In the genomic region with DNA sequence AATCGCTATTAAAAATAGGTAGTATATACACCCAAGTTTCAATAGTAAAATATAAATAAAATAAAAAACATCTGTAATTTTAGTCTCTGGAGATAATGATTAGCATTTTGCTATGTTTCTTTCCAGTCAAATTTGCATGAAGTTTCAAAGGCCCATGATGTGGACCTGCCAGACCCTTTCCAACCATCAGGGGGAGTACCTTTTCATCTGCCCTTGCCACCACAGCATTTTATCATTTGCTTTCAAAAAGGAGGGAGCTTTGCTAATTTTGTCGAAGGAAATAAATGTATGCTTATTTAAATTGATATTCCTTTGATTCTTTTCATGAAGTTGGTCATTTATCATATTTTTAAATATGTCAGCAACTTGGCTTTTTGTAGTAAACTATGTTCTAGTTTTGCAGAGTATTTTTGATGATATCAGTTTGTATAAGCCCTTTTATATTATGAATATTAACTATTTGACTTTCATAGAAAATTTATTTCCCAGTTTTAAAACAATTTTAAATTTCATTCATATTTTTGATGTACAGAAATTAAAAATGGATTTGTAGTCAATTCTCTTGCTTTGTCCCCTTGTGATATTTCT, we compare ENCODE assay signal across 8 cellular contexts.
DNase-seq lines count a peak whose midpoint lies in the region; ATAC-seq, FAIRE-seq and TF ChIP-seq lines count a peak whose summit lies in the region.

No MANE protein-coding gene starts in this region.

- POLR2A ChIA-PET in Panc1 (lab: Charles Lee), result no interaction called here

- DNase-seq in NCI-H2171 treated with DMSO at 0.1 percent for 48 hours (lab: John Stamatoyannopoulos, UW) (peak; percentile 16), NCI-H2171 (lab: John Stamatoyannopoulos, UW) (no peak), H54 (ENCODE audit: insufficient read length, low spot score) (peak; percentile 9), Panc1 (ENCODE audit: low read depth, low spot score) (peak; percentile 15), fibroblast of mammary gland (ENCODE audit: low read depth) (peak; percentile 37), testis (peak; percentile 32)

- CTCF ChIA-PET in Panc1 (lab: Charles Lee), result interaction anchor here (0.8 kb wide), 1 partner anchor 15 kb away, joined by 4 read pairs; no protein-coding TSS in a partner anchor

- TF ChIP-seq CTCF in Panc1 (IDR thresholded peaks at IDR 0.05) (peak; percentile 70; the same call in 1 of the 2 replicates), fibroblast of mammary gland (conservative IDR thresholded peaks at IDR 0.05; ENCODE audit: control insufficient read depth, insufficient read depth, low read depth, low read length) (peak; percentile 82), testis (IDR thresholded peaks at IDR 0.05) (peak; percentile 23 to 53 (median 28))

- 72 to 73% methylated on average over 2 of the region's 2 CpGs for WGBS in testis, 2 donors

- H3K9me3 ChIP-seq in Panc1 (ENCODE audit: control insufficient read depth, insufficient read depth, low read depth, low read length), result no peaks in the 10 kb centered on the region
- H3K9me3 ChIP-seq in testis, result no peaks in the 10 kb centered on the region

- no peak overlapping the region for H3K27ac ChIP-seq in Panc1 (ENCODE audit: low read length)
- H3K27ac ChIP-seq in testis, result no peak overlapping the region

- FAIRE-seq in H54 (lab: Jason Lieb, UNC), result peak; percentile 66

- intact Hi-C loops in Panc1 (cut with micrococcal nuclease; ENCODE audit: unreplicated experiment), result no loop called here
- intact Hi-C loops in testis (cut with DNase I; ENCODE audit: low total_unique reads), result no loop called here

- H3K36me3 ChIP-seq in Panc1 (ENCODE audit: control insufficient read depth, insufficient read depth, low read length) (no peaks in the 10 kb centered on the region), testis (ENCODE audit: low read depth, missing control alignments) (no peaks in the 10 kb centered on the region)

- H3K4me1 ChIP-seq in Panc1 (ENCODE audit: control insufficient read depth, insufficient read depth, low read length) (no peaks in the 10 kb centered on the region), testis (no peaks in the 10 kb centered on the region)

- in situ Hi-C loops in Panc1 (cut with HindIII; ENCODE audit: low pct_unique_long_range_greater_than_20kb, low sequenced_read_pairs), result no loop called here

- H3K4me3 ChIP-seq in Panc1 (ENCODE audit: low read depth in 2 of 2, low read length in 2 of 2) (no peak overlapping the region), fibroblast of mammary gland (ENCODE audit: control insufficient read depth, low read depth, low read length) (no peak overlapping the region), testis (no peak overlapping the region)

- no peaks in the 10 kb centered on the region for H3K27me3 ChIP-seq in Panc1 (ENCODE audit: control insufficient read depth, insufficient read depth, low read length)
- H3K27me3 ChIP-seq in testis, result no peaks in the 10 kb centered on the region

- BruUV-seq in Panc1 (replicated peaks; lab: Mats Ljungman, UMichigan), result no TSS peak

- TF ChIP-seq POLR2A in H54 (IDR thresholded peaks at IDR 0.05; ENCODE audit: low read depth, low read length), result no peak
- TF ChIP-seq POLR2A in testis (IDR thresholded peaks at IDR 0.05), result no peak

- ATAC-seq in Panc1, result no peak
- ATAC-seq in GM21576 (IDR thresholded peaks at IDR 0.05; ENCODE audit: unreplicated experiment), result no peak
- ATAC-seq in GM19395 (IDR thresholded peaks at IDR 0.05; ENCODE audit: unreplicated experiment), result no peak

Comparison
In these comparisons a context has a peak if more than half of its experiments do, and no peak if none do; other contexts are left out.
1. CTCF ChIP-seq: peak in every context shown above with its lines; median percentile 82 in fibroblast of mammary gland; 70 in Panc1; 28 in testis.